ENCODE assay signal across 1 cellular context in the genomic region with DNA sequence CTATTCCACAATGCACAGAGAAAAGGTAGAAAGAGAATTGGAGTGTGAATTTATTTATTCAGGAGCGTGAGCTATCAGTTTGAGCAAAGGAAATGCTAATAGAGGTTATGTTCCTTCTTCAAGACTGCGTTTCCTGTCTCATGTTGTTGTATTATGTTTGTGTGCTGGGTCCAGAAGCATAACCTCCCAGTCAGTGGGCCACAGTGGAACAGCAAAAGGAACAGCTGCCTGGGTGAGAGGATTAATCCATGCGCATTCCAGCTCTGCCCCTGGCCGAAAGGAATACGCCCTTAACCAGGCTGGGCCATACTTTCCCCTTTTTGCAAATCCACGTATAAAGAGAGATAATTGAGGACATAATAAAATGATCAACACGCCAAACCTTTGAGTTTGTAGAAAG.
TF ChIP-seq lines count a peak whose summit lies in the region.

No MANE protein-coding gene starts in this region.

TF ChIP-seq in A549, 52 proteins besides CTCF, POLR2A, EP300 and RAD21 (continued from another document):
- TF ChIP-seq, protein P1, sequence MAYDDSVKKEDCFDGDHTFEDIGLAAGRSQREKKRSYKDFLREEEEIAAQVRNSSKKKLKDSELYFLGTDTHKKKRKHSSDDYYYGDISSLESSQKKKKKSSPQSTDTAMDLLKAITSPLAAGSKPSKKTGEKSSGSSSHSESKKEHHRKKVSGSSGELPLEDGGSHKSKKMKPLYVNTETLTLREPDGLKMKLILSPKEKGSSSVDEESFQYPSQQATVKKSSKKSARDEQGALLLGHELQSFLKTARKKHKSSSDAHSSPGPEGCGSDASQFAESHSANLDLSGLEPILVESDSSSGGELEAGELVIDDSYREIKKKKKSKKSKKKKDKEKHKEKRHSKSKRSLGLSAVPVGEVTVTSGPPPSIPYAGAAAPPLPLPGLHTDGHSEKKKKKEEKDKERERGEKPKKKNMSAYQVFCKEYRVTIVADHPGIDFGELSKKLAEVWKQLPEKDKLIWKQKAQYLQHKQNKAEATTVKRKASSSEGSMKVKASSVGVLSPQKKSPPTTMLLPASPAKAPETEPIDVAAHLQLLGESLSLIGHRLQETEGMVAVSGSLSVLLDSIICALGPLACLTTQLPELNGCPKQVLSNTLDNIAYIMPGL (CRISPR knock-in tag; IDR thresholded peaks at IDR 0.05; ENCODE audit: borderline replicate concordance): no peak
- no peak for TF ChIP-seq SREBF2 (IDR thresholded peaks at IDR 0.05)
- TF ChIP-seq POLR2AphosphoS2 (conservative IDR thresholded peaks at IDR 0.05; ENCODE audit: low read length): no peak
